1 cellular context compared by ENCODE assay signal in the genomic region with DNA sequence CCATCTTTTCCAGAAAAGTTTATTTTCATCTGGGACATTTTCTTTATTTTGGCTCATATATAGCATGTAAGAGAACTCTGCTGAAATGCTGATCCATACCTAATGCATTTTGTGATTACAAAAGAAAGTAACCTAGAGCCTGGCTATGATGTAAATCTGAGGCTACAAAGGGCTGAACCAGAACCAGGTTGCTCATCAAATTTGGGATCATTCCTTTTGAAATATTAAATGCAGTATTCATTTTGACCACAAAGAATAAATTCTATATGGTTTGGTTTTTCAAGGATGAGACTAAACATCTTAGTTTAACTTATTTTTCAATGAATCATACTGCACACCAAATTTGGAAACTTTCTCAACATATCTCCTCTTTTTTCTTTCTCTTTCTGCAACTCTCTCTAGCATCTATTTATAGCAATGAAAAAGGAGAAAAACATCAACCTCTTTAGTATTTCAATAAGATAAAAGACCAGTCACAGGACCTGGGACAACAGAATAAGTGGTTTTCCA.
TF ChIP-seq lines count a peak whose summit lies in the region.

No MANE protein-coding gene starts in this region.

TF ChIP-seq in A549, 52 proteins besides CTCF, POLR2A, EP300 and RAD21 (continued from another document):
- TF ChIP-seq ZC3H11A (IDR thresholded peaks at IDR 0.05) (no peak), TFCP2L1 (CRISPR knock-in tag; IDR thresholded peaks at IDR 0.05) (no peak)
